18 cellular contexts compared by ENCODE assay signal in the genomic region with DNA sequence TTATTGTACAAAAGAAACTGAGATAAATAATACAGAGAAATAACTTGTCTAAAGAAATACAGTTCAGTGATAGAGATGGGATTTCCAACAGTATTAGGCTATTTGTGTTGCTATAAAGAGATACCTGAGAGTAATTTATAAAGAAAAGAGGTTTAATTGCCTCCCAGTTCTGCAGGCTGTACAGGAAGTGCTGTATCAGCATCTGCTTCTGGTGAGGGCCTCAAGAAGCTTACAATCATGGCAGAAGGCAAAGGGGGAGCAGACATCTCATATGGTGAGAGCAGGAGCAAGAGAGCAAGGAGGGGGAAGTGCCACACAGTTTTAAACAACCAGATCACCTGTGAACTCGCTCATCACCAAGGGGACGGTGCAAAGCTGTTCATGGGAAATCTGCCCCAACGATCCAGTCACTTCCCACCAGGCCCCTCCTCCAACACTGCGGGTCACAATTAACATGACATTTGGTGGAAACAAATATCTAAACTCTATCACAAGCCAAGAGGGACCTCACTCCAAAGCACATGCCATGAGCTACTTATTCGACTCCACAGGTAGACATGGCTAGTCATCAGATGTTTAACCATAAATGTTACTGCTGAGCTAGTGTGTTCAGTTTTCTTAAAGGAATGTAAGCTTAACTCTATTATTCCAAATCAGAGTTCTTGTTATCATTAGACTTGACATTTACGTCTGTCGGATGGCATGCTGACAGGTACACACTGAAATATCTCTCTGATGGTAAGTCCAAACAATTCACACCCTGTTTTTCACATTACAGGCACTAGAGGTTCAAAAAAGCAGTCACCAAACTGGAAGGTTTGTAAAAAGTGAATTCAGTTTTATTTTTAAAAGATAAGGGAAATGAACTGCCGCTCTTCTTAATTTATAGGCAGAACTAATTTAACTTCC.
"Had no signal": no experiment of that assay in that cellular context is flagged by ENCODE, and none has a peak within 500 bp of the region (broad histone marks: within the 10 kb centered on the region; RNA-seq: fewer than 3 reads in every experiment).

No MANE protein-coding gene starts in this region.

- H3K36me3 ChIP-seq: heart left ventricle, ovary, right atrium auricular region, upper lobe of left lung, uterus had no signal

- H3K4me3 ChIP-seq: dorsolateral prefrontal cortex, heart left ventricle, ovary, right atrium auricular region, upper lobe of left lung, uterus had no signal

- H3K4me1 ChIP-seq: upper lobe of left lung, uterus had no signal

- H3K27ac ChIP-seq: dorsolateral prefrontal cortex, heart left ventricle, ovary, right atrium auricular region, upper lobe of left lung, uterus had no signal

- DNase-seq: cortex of kidney; dorsolateral prefrontal cortex; effector CD8-positive, alpha-beta T cell; heart left ventricle; hippocampal formation; mammary epithelial cell; naive thymus-derived CD4-positive, alpha-beta T cell; nephron progenitor cell; nucleus accumbens; ovary; small intestine; stimulated activated CD4-positive, alpha-beta T cell treated with anti-CD3 and anti-CD28 coated beads, Interleukin-12 subunit alpha, Interleukin-12 subunit beta, amount 100 ng/mL, for 4 hours; stimulated activated naive CD4-positive, alpha-beta T cell treated with Interleukin-2 at 50 U/mL for 16 hours; upper lobe of left lung; uterus had no signal

- ATAC-seq: esophagus mucosa; heart left ventricle; left lobe of liver; naive thymus-derived CD4-positive, alpha-beta T cell had no signal

- H3K4me1 Mint-ChIP-seq: nephron progenitor cell had no signal

- H3K4me3 Mint-ChIP-seq: naive thymus-derived CD4-positive, alpha-beta T cell; nephron progenitor cell had no signal

- H3K27ac Mint-ChIP-seq: nephron progenitor cell had no signal

- H3K27me3 ChIP-seq: dorsolateral prefrontal cortex, heart left ventricle, ovary, right atrium auricular region, upper lobe of left lung, uterus had no signal

- H3K9me3 ChIP-seq: ovary, right atrium auricular region, upper lobe of left lung, uterus had no signal

- H3K27me3 Mint-ChIP-seq: naive thymus-derived CD4-positive, alpha-beta T cell had no signal
